In genomic region chr10:29140151-29140550, GRCh38 we compare ENCODE assay signal across 1 cellular context.
TF ChIP-seq lines count a peak whose summit lies in the region.

No MANE protein-coding gene starts in this region.

TF ChIP-seq in GM23338, 12 proteins besides CTCF, POLR2A, EP300 and RAD21 (continued from another document):
- TF ChIP-seq ZNF462 (CRISPR knock-in tag; IDR thresholded peaks at IDR 0.05) (no peak), STAT1 (IDR thresholded peaks at IDR 0.05; ENCODE audit: unreplicated experiment) (no peak), ZNF331 (CRISPR knock-in tag; IDR thresholded peaks at IDR 0.05; ENCODE audit: low read depth) (no peak), ZNF114 (CRISPR knock-in tag; IDR thresholded peaks at IDR 0.05) (no peak), NANOG (IDR thresholded peaks at IDR 0.05; ENCODE audit: borderline replicate concordance) (no peak), EZH2 (IDR thresholded peaks at IDR 0.05; ENCODE audit: low read depth, unreplicated experiment) (no peak), JUNB (IDR thresholded peaks at IDR 0.05; ENCODE audit: unreplicated experiment) (no peak)
